In genomic region chr1:107056426-107057196, GRCh38 we compare ENCODE assay signal across 8 cellular contexts. TPM values are rescaled to one million over a fixed set of nuclear protein-coding genes. Genes with fewer than 3 reads are reported as not detected.
DNase-seq lines count a peak whose midpoint lies in the region; ATAC-seq, FAIRE-seq and TF ChIP-seq lines count a peak whose summit lies in the region.

Gene PRMT6 (plus strand): TSS chr1:107056674. CDS start chr1:107056716, 42 bp downstream.

- H3K36me3 ChIP-seq in keratinocyte (ENCODE audit: control insufficient read depth in 2 of 2, extremely low read depth in 1 of 2, insufficient read depth in 2 of 2, low read length in 2 of 2), result peaks cover 1 to 8% of the 10 kb centered on the region in 2 experiments

- H3K9me3 ChIP-seq in keratinocyte (ENCODE audit: control insufficient read depth, low read depth, low read length), result no peaks in the 10 kb centered on the region

- peak within 1 kb of the TSS; percentile 100 for H3K4me3 Mint-ChIP-seq in central memory CD8-positive, alpha-beta T cell

- TF ChIP-seq CTCF in AG04449 (IDR thresholded peaks at IDR 0.05; ENCODE audit: insufficient read depth, low read length, missing control alignments) (no peak), keratinocyte (optimal IDR thresholded peaks at IDR 0.05 in 1 of 3, IDR thresholded peaks at IDR 0.05 in 1 of 3, conservative IDR thresholded peaks at IDR 0.05 in 1 of 3; ENCODE audit: extremely low read depth in 1 of 3, insufficient read depth in 2 of 3, low read length in 3 of 3) (no peak)

- peak within 1 kb of the TSS; percentile 79 for H3K9ac ChIP-seq in keratinocyte (ENCODE audit: control insufficient read depth, extremely low read depth, insufficient read depth, low read length)

- peak within 1 kb of the TSS; percentile 99 for H2AFZ ChIP-seq in keratinocyte (ENCODE audit: control insufficient read depth, low read length)

- FAIRE-seq in keratinocyte (lab: Jason Lieb, UNC), result no peak

- no peaks in the 10 kb centered on the region for H3K9me3 Mint-ChIP-seq in central memory CD8-positive, alpha-beta T cell

- H3K4me3 ChIP-seq in AG04449 (ENCODE audit: low read depth, low read length) (peak within 1 kb of the TSS; percentile 86), keratinocyte (ENCODE audit: control insufficient read depth in 2 of 3, extremely low read depth in 1 of 3, insufficient read depth in 2 of 3, low read depth in 1 of 3, low read length in 3 of 3) (peak within 1 kb of the TSS; percentile 87 to 90 (median 89))

- peak within 1 kb of the TSS; percentile 64 for H3K27ac ChIP-seq in keratinocyte (ENCODE audit: control insufficient read depth, insufficient read depth, low read length)

- ATAC-seq in GM18873 (IDR thresholded peaks at IDR 0.05; ENCODE audit: low FRiP score, unreplicated experiment), result peak; percentile 91
- peak; percentile 94 for ATAC-seq in HG03139 (IDR thresholded peaks at IDR 0.05; ENCODE audit: unreplicated experiment)
- ATAC-seq in central memory CD8-positive, alpha-beta T cell (replicated peaks; ENCODE audit: extremely low read depth, poor library complexity, severe bottlenecking), result peak; percentile 92

- H3K4me1 ChIP-seq in keratinocyte (ENCODE audit: control insufficient read depth, extremely low read depth, insufficient read depth, low read length), result peaks cover 9% of the 10 kb centered on the region

- no peaks in the 10 kb centered on the region for H3K27me3 ChIP-seq in keratinocyte (ENCODE audit: control insufficient read depth, extremely low read depth, insufficient read depth, low read length)

- H3K4me1 Mint-ChIP-seq in central memory CD8-positive, alpha-beta T cell, result peaks cover 25% of the 10 kb centered on the region

- peaks cover 11% of the 10 kb centered on the region for H3K36me3 Mint-ChIP-seq in central memory CD8-positive, alpha-beta T cell (ENCODE audit: insufficient read depth)

- H3K27me3 Mint-ChIP-seq in central memory CD8-positive, alpha-beta T cell, result no peaks in the 10 kb centered on the region

- H3K9me1 ChIP-seq in keratinocyte (ENCODE audit: control insufficient read depth, extremely low read depth, insufficient read depth, low read length), result no peaks in the 10 kb centered on the region

- H4K20me1 ChIP-seq in keratinocyte (ENCODE audit: control insufficient read depth, extremely low read depth, insufficient read depth, low read length), result no peaks in the 10 kb centered on the region

- DNase-seq in AG04449 (ENCODE audit: low read depth, low spot score), result no peak
- DNase-seq in NCI-H2227 treated with DMSO at 0.1 percent for 48 hours (lab: John Stamatoyannopoulos, UW), result peak; percentile 84
- DNase-seq in activated CD4-positive, CD25-positive, alpha-beta regulatory T cell treated with anti-CD3 and anti-CD28 coated beads, Interleukin-2, amount 50 U/mL, for 16 hours (ENCODE audit: low read depth, low spot score), result peak; percentile 67
- peak; percentile 60 for DNase-seq in central memory CD8-positive, alpha-beta T cell (ENCODE audit: low spot score in 2 of 2)
- DNase-seq in keratinocyte (ENCODE audit: low read depth, low spot score), result no peak
- peak; percentile 70 to 74 (median 73) for DNase-seq in stimulated activated CD4-positive, alpha-beta T cell treated with anti-CD3 and anti-CD28 coated beads, Interleukin-12 subunit alpha, Interleukin-12 subunit beta, amount 100 ng/mL, for 48 hours (ENCODE audit: low read depth in 2 of 3, low spot score in 1 of 3)

- H3K79me2 ChIP-seq in keratinocyte (ENCODE audit: control insufficient read depth, insufficient read depth, low read length), result peaks cover 20% of the 10 kb centered on the region

- peak within 1 kb of the TSS; percentile 96 for H3K27ac Mint-ChIP-seq in central memory CD8-positive, alpha-beta T cell (ENCODE audit: low read depth)

- peak within 1 kb of the TSS; percentile 99 for H3K4me2 ChIP-seq in keratinocyte (ENCODE audit: control insufficient read depth, extremely low read depth, insufficient read depth, low read depth, low read length)

- dilution Hi-C loops in keratinocyte (cut with MboI; ENCODE audit: extremely low pct_ligation_motif_present, low sequenced_read_pairs), result no loop called here

- CTCF ChIA-PET in AG04449 (lab: Yijun Ruan, JAX), result interaction anchor here (0.6 to 2.0 kb wide), 3 partner anchors 86 to 565 kb away, joined by 3 to 6 read pairs (median 6); no protein-coding TSS in a partner anchor

- POLR2A ChIA-PET in AG04449 (lab: Yijun Ruan, JAX), result interaction anchor here (1.1 kb wide), 1 partner anchor 83 kb away, joined by 3 read pairs; no protein-coding TSS in a partner anchor

RNA-seq across cellular contexts. Expression of gene PRMT6, which starts in this region (rescaled TPM):
- polyA plus RNA-seq in keratinocyte, result 7.8 to 12.2 TPM (median 12.0 TPM) in 3 replicates
- 1.4 TPM for polyA plus RNA-seq in keratinocyte (2011; ENCODE audit: low read depth)
- polyA plus RNA-seq in keratinocyte (2011; cell fraction: cytosol; rRNA removed), result 8.0 and 9.6 TPM in 2 replicates
- 5.3 and 5.8 TPM in 2 replicates for polyA plus RNA-seq in keratinocyte (2011; cell fraction: nucleus; rRNA removed)
- 3.7 and 13.8 TPM in 2 replicates for polyA plus RNA-seq in keratinocyte (2012; ENCODE audit: low replicate concordance)
- polyA minus RNA-seq in keratinocyte, result 6.4 to 8.0 TPM (median 6.9 TPM) in 3 replicates
- polyA minus RNA-seq in keratinocyte (2011; cell fraction: cytosol; rRNA and poly(A)+ RNA removed), result 10.6 TPM
- 3.0 and 4.2 TPM in 2 replicates for polyA minus RNA-seq in keratinocyte (2011; cell fraction: nucleus; rRNA and poly(A)+ RNA removed)

Comparison
In these comparisons a context has a peak if more than half of its experiments do, and no peak if none do; other contexts are left out.
1. DNase-seq: peak in NCI-H2227 treated with DMSO at 0.1 percent for 48 hours (single experiment), activated CD4-positive, CD25-positive, alpha-beta regulatory T cell treated with anti-CD3 and anti-CD28 coated beads, Interleukin-2, amount 50 U/mL, for 16 hours (single experiment), central memory CD8-positive, alpha-beta T cell (2 of 2) and stimulated activated CD4-positive, alpha-beta T cell treated with anti-CD3 and anti-CD28 coated beads, Interleukin-12 subunit alpha, Interleukin-12 subunit beta, amount 100 ng/mL, for 48 hours (3 of 3); none in AG04449 (single experiment) and keratinocyte (single experiment).
2. Peak in every context shown above with its lines, with median percentiles within 50 percentile points of each other: ATAC-seq.